ENCODE assay signal across 21 cellular contexts in genomic region chr5:180611140-180611850, GRCh38. TPM values are rescaled to one million over a fixed set of nuclear protein-coding genes. Genes with fewer than 3 reads are reported as not detected.
A peak's percentile ranks its signal among the peaks of the same experiment; 100 is the strongest.
DNase-seq lines count a peak whose midpoint lies in the region; ATAC-seq and TF ChIP-seq lines count a peak whose summit lies in the region.
"Had no signal": no experiment of that assay in that cellular context is flagged by ENCODE, and none has a peak within 500 bp of the region (broad histone marks: within the 10 kb centered on the region; RNA-seq: fewer than 3 reads in every experiment).

No MANE protein-coding gene starts in this region.

- H3K4me2 ChIP-seq in IMR-90 (ENCODE audit: low read depth, low read length) (no peak overlapping the region), SK-N-SH (no peak overlapping the region)
- H3K4me2 ChIP-seq: smooth muscle cell had no signal

- H3K27me3 Mint-ChIP-seq in activated T-cell treated with anti-CD3 and anti-CD28 coated beads, Interleukin-2, amount 50 U/mL, for 72 hours (ENCODE audit: low read depth), result no peaks in the 10 kb centered on the region
- H3K27me3 Mint-ChIP-seq: activated naive CD8-positive, alpha-beta T cell treated with anti-CD3 and anti-CD28 coated beads, Interleukin-2, amount 50 U/mL, for 24 hours; naive thymus-derived CD8-positive, alpha-beta T cell had no signal

- TF ChIP-seq POLR2A in IMR-90 (IDR thresholded peaks at IDR 0.05; ENCODE audit: low read depth, low read length), result no peak

- TF ChIP-seq RAD21 in IMR-90 (IDR thresholded peaks at IDR 0.05; ENCODE audit: low read length) (no peak), SK-N-SH (IDR thresholded peaks at IDR 0.05; ENCODE audit: low read length) (peak; percentile 62)

- H3K4me1 ChIP-seq in IMR-90 (ENCODE audit: control insufficient read depth, insufficient read depth, low read length) (no peaks in the 10 kb centered on the region), SK-N-SH (ENCODE audit: control insufficient read depth in 1 of 2, insufficient read depth in 2 of 2, low read depth in 1 of 2, low read length in 1 of 2) (no peaks in the 10 kb centered on the region)
- H3K4me1 ChIP-seq: BE2C, psoas muscle had no signal

- H4K91ac ChIP-seq in IMR-90 (ENCODE audit: insufficient read depth, low read depth, low read length), result no peak overlapping the region

- H2BK15ac ChIP-seq in IMR-90 (ENCODE audit: low read depth, low read length), result no peak overlapping the region

- no peak overlapping the region for H3K27ac Mint-ChIP-seq in activated T-cell treated with anti-CD3 and anti-CD28 coated beads, Interleukin-2, amount 50 U/mL, for 72 hours
- H3K27ac Mint-ChIP-seq: activated naive CD8-positive, alpha-beta T cell treated with anti-CD3 and anti-CD28 coated beads, Interleukin-2, amount 50 U/mL, for 24 hours; activated T-helper 17 cell treated with anti-CD3 and anti-CD28 coated beads, Interleukin-2, amount 50 U/mL, for 72 hours; immature natural killer cell; naive thymus-derived CD8-positive, alpha-beta T cell had no signal

- no peak overlapping the region for H3K56ac ChIP-seq in IMR-90 (ENCODE audit: extremely low read depth, insufficient read depth, low read length)

- CTCF ChIA-PET in IMR-90 (lab: Yijun Ruan, JAX), result no interaction called here
- CTCF ChIA-PET in SK-N-SH (lab: Yijun Ruan, JAX), result interaction anchor here (0.7 to 1.6 kb wide), 13 partner anchors 8 to 507 kb away, joined by 3 to 8 read pairs (median 4); no protein-coding TSS in a partner anchor

- no TSS peak for BruUV-seq in IMR-90 (replicated peaks; lab: Mats Ljungman, UMichigan)

- no peak overlapping the region for H3K23ac ChIP-seq in IMR-90 (ENCODE audit: low read depth, low read length)

- H3F3A ChIP-seq in SK-N-SH (replicated peaks; ENCODE audit: insufficient read depth), result no peaks in the 10 kb centered on the region

- no peak overlapping the region for H3K4me3 ChIP-seq in IMR-90 (ENCODE audit: insufficient read depth, low read depth, low read length)
- no peak overlapping the region for H3K4me3 ChIP-seq in SK-N-SH (ENCODE audit: low read depth in 2 of 2, low read length in 1 of 2)
- H3K4me3 ChIP-seq: psoas muscle, smooth muscle cell, thoracic aorta had no signal

- H3K9me3 Mint-ChIP-seq in activated T-cell treated with anti-CD3 and anti-CD28 coated beads, Interleukin-2, amount 50 U/mL, for 72 hours, result no peaks in the 10 kb centered on the region
- H3K9me3 Mint-ChIP-seq: activated naive CD8-positive, alpha-beta T cell treated with anti-CD3 and anti-CD28 coated beads, Interleukin-2, amount 50 U/mL, for 24 hours; activated T-helper 17 cell treated with anti-CD3 and anti-CD28 coated beads, Interleukin-2, amount 50 U/mL, for 72 hours; immature natural killer cell; naive thymus-derived CD8-positive, alpha-beta T cell had no signal

- no peaks in the 10 kb centered on the region for H3K79me1 ChIP-seq in IMR-90 (ENCODE audit: low read depth in 1 of 2, low read length in 2 of 2)

- H3K9ac ChIP-seq in IMR-90 (ENCODE audit: low read depth, low read length), result no peak overlapping the region
- H3K9ac ChIP-seq in SK-N-SH, result no peak overlapping the region

- TF ChIP-seq CTCF in IMR-90 (conservative IDR thresholded peaks at IDR 0.05; ENCODE audit: low read depth, low read length) (no peak), SK-N-SH (IDR thresholded peaks at IDR 0.05) (peak; percentile 29; the same call in 1 of the 2 replicates)

- H3K9me1 ChIP-seq in IMR-90 (ENCODE audit: insufficient read depth, low read length), result no peaks in the 10 kb centered on the region

- intact Hi-C loops in IMR-90 (cut with micrococcal nuclease), result no loop called here

- POLR2A ChIA-PET in IMR-90 (lab: Charles Lee; ENCODE audit: unreplicated experiment), result no interaction called here
- POLR2A ChIA-PET in SK-N-SH (lab: Yijun Ruan, JAX), result no interaction called here

- H2BK5ac ChIP-seq in IMR-90 (ENCODE audit: low read depth, low read length, poor library complexity, severe bottlenecking), result no peak overlapping the region

- 79% methylated on average over 8 of the region's 30 CpGs; no CpG with 5 or more reads in 1 of the 2 experiments for WGBS in IMR-90 (ENCODE audit: extremely low coverage in 2 of 2, insufficient read length in 1 of 2), 2 experiments
- WGBS in SK-N-SH (ENCODE audit: low lambda C conversion rate), result 33% methylated on average over 18 of the region's 30 CpGs

- no peak overlapping the region for H3K18ac ChIP-seq in IMR-90 (ENCODE audit: low read depth, low read length)

- H3K9me2 ChIP-seq in SK-N-SH, result no peaks in the 10 kb centered on the region

- in situ Hi-C loops in IMR-90 (cut with MboI; ENCODE audit: low sequenced_read_pairs), result no loop called here

- H2BK120ac ChIP-seq in IMR-90 (ENCODE audit: low read depth, low read length), result no peak overlapping the region

- no peak overlapping the region for H3K27ac ChIP-seq in IMR-90 (ENCODE audit: insufficient read depth, low read length)
- H3K27ac ChIP-seq in SK-N-SH (ENCODE audit: low read depth in 2 of 2, low read length in 1 of 2), result no peak overlapping the region
- H3K27ac ChIP-seq: psoas muscle, thoracic aorta had no signal

- H3K14ac ChIP-seq in IMR-90 (replicated peaks; ENCODE audit: low read depth, low read length), result no peak overlapping the region

- H2AFZ ChIP-seq in IMR-90 (replicated peaks; ENCODE audit: low read length, poor library complexity) (no peak overlapping the region), SK-N-SH (ENCODE audit: low read depth) (no peak overlapping the region)

- H3K4ac ChIP-seq in IMR-90 (ENCODE audit: low read depth, low read length), result no peak overlapping the region

- peak; percentile 17; the same call in 1 of the 2 replicates for ATAC-seq in IMR-90 (ENCODE audit: low read depth)
- ATAC-seq in HG02763 (IDR thresholded peaks at IDR 0.05; ENCODE audit: unreplicated experiment), result no peak
- ATAC-seq in activated T-cell treated with anti-CD3 and anti-CD28 coated beads, Interleukin-2, amount 50 U/mL, for 72 hours (replicated peaks in 1 of 2), result no peak
- ATAC-seq in HG02885 (IDR thresholded peaks at IDR 0.05; ENCODE audit: poor library complexity, unreplicated experiment), result no peak
- ATAC-seq: activated naive CD8-positive, alpha-beta T cell treated with anti-CD3 and anti-CD28 coated beads, Interleukin-2, amount 50 U/mL, for 24 hours; activated T-helper 17 cell treated with anti-CD3 and anti-CD28 coated beads, Interleukin-2, amount 50 U/mL, for 72 hours; esophagus mucosa; naive thymus-derived CD8-positive, alpha-beta T cell; psoas muscle had no signal

- H3K9me3 ChIP-seq in IMR-90 (ENCODE audit: control insufficient read depth, insufficient read depth, low read length), result no peaks in the 10 kb centered on the region
- no peaks in the 10 kb centered on the region for H3K9me3 ChIP-seq in SK-N-SH
- H3K9me3 ChIP-seq: BE2C, psoas muscle, thoracic aorta had no signal

- no peak overlapping the region for H2BK20ac ChIP-seq in IMR-90 (ENCODE audit: low read depth, low read length)

- H3K4me3 Mint-ChIP-seq in activated T-cell treated with anti-CD3 and anti-CD28 coated beads, Interleukin-2, amount 50 U/mL, for 72 hours, result no peak overlapping the region
- H3K4me3 Mint-ChIP-seq: activated naive CD8-positive, alpha-beta T cell treated with anti-CD3 and anti-CD28 coated beads, Interleukin-2, amount 50 U/mL, for 24 hours; activated T-helper 17 cell treated with anti-CD3 and anti-CD28 coated beads, Interleukin-2, amount 50 U/mL, for 72 hours; immature natural killer cell; naive thymus-derived CD8-positive, alpha-beta T cell had no signal

- TF ChIP-seq EP300 in SK-N-SH (IDR thresholded peaks at IDR 0.05; ENCODE audit: borderline replicate concordance in 1 of 2, low read depth in 1 of 2, low read length in 1 of 2), result no peak

- no peaks in the 10 kb centered on the region for H3K79me2 ChIP-seq in SK-N-SH (ENCODE audit: insufficient read depth)

- H4K8ac ChIP-seq in IMR-90 (ENCODE audit: low read depth in 2 of 2, low read length in 2 of 2), result no peak overlapping the region

- H3K4me1 Mint-ChIP-seq in activated T-cell treated with anti-CD3 and anti-CD28 coated beads, Interleukin-2, amount 50 U/mL, for 72 hours (ENCODE audit: low read depth), result peaks cover 9% of the 10 kb centered on the region
- H3K4me1 Mint-ChIP-seq: activated T-helper 17 cell treated with anti-CD3 and anti-CD28 coated beads, Interleukin-2, amount 50 U/mL, for 72 hours; immature natural killer cell had no signal

- H2AK5ac ChIP-seq in IMR-90 (ENCODE audit: low read depth, low read length), result no peak overlapping the region

- H2AK9ac ChIP-seq in IMR-90 (replicated peaks; ENCODE audit: low read depth, low read length, poor library complexity), result no peak overlapping the region

- H3K36me3 Mint-ChIP-seq in activated T-cell treated with anti-CD3 and anti-CD28 coated beads, Interleukin-2, amount 50 U/mL, for 72 hours (ENCODE audit: insufficient read depth in 2 of 2), result no peaks in the 10 kb centered on the region
- H3K36me3 Mint-ChIP-seq: immature natural killer cell; naive thymus-derived CD8-positive, alpha-beta T cell had no signal

- no peaks in the 10 kb centered on the region for H4K20me1 ChIP-seq in IMR-90 (ENCODE audit: insufficient read depth, low read length)
- H4K20me1 ChIP-seq in SK-N-SH (ENCODE audit: insufficient read depth), result no peaks in the 10 kb centered on the region

- H3K27me3 ChIP-seq in IMR-90 (ENCODE audit: control insufficient read depth, insufficient read depth, low read length), result peaks cover 1% of the 10 kb centered on the region; the same call in 1 of the 2 replicates
- no peaks in the 10 kb centered on the region; the same call in 1 of the 2 replicates for H3K27me3 ChIP-seq in SK-N-SH (ENCODE audit: insufficient read depth)
- H3K27me3 ChIP-seq: BE2C had no signal

- peak; percentile 43 for DNase-seq in ELF-1 (ENCODE audit: low read depth, low spot score)
- DNase-seq in IMR-90, result no peak
- DNase-seq in SK-N-SH, result peak; percentile 79
- peak; percentile 82 for DNase-seq in islet precursor cell
- no peak for DNase-seq in hypothalamus (lab: John Stamatoyannopoulos, UW)
- DNase-seq in activated T-cell treated with anti-CD3 and anti-CD28 coated beads, Interleukin-2, amount 50 U/mL, for 72 hours, result no peak
- DNase-seq: activated naive CD8-positive, alpha-beta T cell treated with anti-CD3 and anti-CD28 coated beads, Interleukin-2, amount 50 U/mL, for 24 hours; BE2C; GOT3; immature natural killer cell; naive thymus-derived CD8-positive, alpha-beta T cell; NCI-H2081 treated with DMSO at 0.1 percent for 48 hours; NCI-H526 treated with DMSO at 0.1 percent for 48 hours; psoas muscle; T-helper 1 cell had no signal

- H3K36me3 ChIP-seq in IMR-90 (ENCODE audit: control insufficient read depth, insufficient read depth, low read length) (no peaks in the 10 kb centered on the region), SK-N-SH (replicated peaks in 1 of 2; ENCODE audit: control insufficient read depth in 1 of 2, insufficient read depth in 2 of 2, low read length in 1 of 2) (no peaks in the 10 kb centered on the region)
- H3K36me3 ChIP-seq: BE2C, thoracic aorta had no signal

- dilution Hi-C loops in IMR-90 (cut with HindIII; ENCODE audit: low sequenced_read_pairs, unreplicated experiment), result no loop called here

- no peak overlapping the region for H4K5ac ChIP-seq in IMR-90 (ENCODE audit: low read depth, low read length)

RNA-seq across cellular contexts. Expression of gene SCGB3A1, which starts 20.0 kb away (rescaled TPM):
- not detected in 2 replicates for total RNA-seq in IMR-90 (2012; rRNA removed)
- not detected in 2 replicates for polyA plus RNA-seq in IMR-90 (2012; rRNA removed)
- not detected in 2 replicates for polyA plus RNA-seq in IMR-90 (2012; cell fraction: cytosol; rRNA removed)
- polyA plus RNA-seq in IMR-90 (2012; cell fraction: nucleus; rRNA removed; ENCODE audit: low replicate concordance), result not detected in 2 replicates
- polyA plus RNA-seq in SK-N-SH (2012; rRNA removed), result not detected in 2 replicates
- polyA plus RNA-seq in SK-N-SH (2012; cell fraction: cytosol; rRNA removed), result 0.08 TPM in 1 of 2 replicates, not detected in the other
- polyA plus RNA-seq in SK-N-SH (2012; cell fraction: nucleus; rRNA removed), result not detected in 2 replicates
- not detected for total RNA-seq in activated T-cell treated with anti-CD3 and anti-CD28 coated beads, Interleukin-2, amount 50 U/mL, for 72 hours
- total RNA-seq: activated T-helper 17 cell treated with anti-CD3 and anti-CD28 coated beads, Interleukin-2, amount 50 U/mL, for 72 hours; smooth muscle cell; thoracic aorta had no signal
- polyA plus RNA-seq: naive thymus-derived CD8-positive, alpha-beta T cell; psoas muscle; smooth muscle cell had no signal

RNA-seq across cellular contexts. Expression of gene FLT4, which starts 38.1 kb away (rescaled TPM):
- under 0.01 and 0.28 TPM in 2 replicates for total RNA-seq in IMR-90 (2012; rRNA removed)
- 0.07 TPM in 2 replicates for polyA plus RNA-seq in IMR-90 (2012; rRNA removed)
- 0.01 and 0.18 TPM in 2 replicates for polyA plus RNA-seq in IMR-90 (2012; cell fraction: cytosol; rRNA removed)
- 0.44 and 0.55 TPM in 2 replicates for polyA plus RNA-seq in IMR-90 (2012; cell fraction: nucleus; rRNA removed; ENCODE audit: low replicate concordance)
- polyA plus RNA-seq in SK-N-SH (2012; rRNA removed), result 0.02 and 0.05 TPM in 2 replicates
- 0.03 and 0.26 TPM in 2 replicates for polyA plus RNA-seq in SK-N-SH (2012; cell fraction: cytosol; rRNA removed)
- polyA plus RNA-seq in SK-N-SH (2012; cell fraction: nucleus; rRNA removed), result 0.05 and 0.35 TPM in 2 replicates
- total RNA-seq in activated T-cell treated with anti-CD3 and anti-CD28 coated beads, Interleukin-2, amount 50 U/mL, for 72 hours, result 1 to 10 TPM in 1 of 2 donors, under 1 TPM in 1; 0.79 to 1.7 TPM
- total RNA-seq: smooth muscle cell had no signal
- polyA plus RNA-seq: smooth muscle cell had no signal

Comparison
In these comparisons a context has a peak if more than half of its experiments do, and no peak if none do; other contexts are left out.
1. DNase-seq: peak in ELF-1 (single experiment), SK-N-SH (single experiment) and islet precursor cell (single experiment); none in IMR-90 (single experiment), hypothalamus (0 of 51) and activated T-cell treated with anti-CD3 and anti-CD28 coated beads, Interleukin-2, amount 50 U/mL, for 72 hours (0 of 2).